Comparison of ENCODE assay signal across 1 cellular context in the genomic region with DNA sequence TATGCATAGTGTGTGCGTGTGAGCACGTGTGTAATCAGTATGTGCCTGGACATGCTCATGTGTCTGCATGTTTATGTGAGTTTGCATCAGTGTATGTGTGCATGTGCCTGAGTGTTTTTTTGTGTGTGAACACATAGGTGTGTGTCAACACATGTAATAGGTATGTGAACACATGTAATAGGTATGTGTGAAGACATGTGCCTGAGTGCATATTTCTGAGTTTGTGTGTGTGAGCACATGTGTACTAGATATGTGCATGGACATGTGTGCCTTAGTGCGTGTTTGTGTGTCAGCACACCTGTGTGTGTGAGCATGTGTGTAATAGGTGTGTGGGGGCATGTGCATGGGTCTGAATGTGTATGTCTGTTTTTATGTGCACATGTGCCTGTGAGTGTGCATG.
TF ChIP-seq lines count a peak whose summit lies in the region.

No MANE protein-coding gene starts in this region.

TF ChIP-seq in K562, 482 proteins besides CTCF, POLR2A, EP300 and RAD21:
- TF ChIP-seq, protein P1, sequence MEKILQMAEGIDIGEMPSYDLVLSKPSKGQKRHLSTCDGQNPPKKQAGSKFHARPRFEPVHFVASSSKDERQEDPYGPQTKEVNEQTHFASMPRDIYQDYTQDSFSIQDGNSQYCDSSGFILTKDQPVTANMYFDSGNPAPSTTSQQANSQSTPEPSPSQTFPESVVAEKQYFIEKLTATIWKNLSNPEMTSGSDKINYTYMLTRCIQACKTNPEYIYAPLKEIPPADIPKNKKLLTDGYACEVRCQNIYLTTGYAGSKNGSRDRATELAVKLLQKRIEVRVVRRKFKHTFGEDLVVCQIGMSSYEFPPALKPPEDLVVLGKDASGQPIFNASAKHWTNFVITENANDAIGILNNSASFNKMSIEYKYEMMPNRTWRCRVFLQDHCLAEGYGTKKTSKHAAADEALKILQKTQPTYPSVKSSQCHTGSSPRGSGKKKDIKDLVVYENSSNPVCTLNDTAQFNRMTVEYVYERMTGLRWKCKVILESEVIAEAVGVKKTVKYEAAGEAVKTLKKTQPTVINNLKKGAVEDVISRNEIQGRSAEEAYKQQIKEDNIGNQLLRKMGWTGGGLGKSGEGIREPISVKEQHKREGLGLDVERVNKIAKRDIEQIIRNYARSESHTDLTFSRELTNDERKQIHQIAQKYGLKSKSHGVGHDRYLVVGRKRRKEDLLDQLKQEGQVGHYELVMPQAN (IDR thresholded peaks at IDR 0.05; ENCODE audit: borderline replicate concordance) = 0 out of 2 replicates have a peak, but pooled peaks have one; percentile 19
- TF ChIP-seq CBFB (CRISPR knock-in tag; IDR thresholded peaks at IDR 0.05) (0 out of 2 replicates have a peak, but pooled peaks have one; percentile 18), ZNF511 (CRISPR knock-in tag; IDR thresholded peaks at IDR 0.05) (no peak)
TF ChIP-seq in K562: peak in this region for 2.
